ENCODE assay signal across 18 cellular contexts in the genomic region with DNA sequence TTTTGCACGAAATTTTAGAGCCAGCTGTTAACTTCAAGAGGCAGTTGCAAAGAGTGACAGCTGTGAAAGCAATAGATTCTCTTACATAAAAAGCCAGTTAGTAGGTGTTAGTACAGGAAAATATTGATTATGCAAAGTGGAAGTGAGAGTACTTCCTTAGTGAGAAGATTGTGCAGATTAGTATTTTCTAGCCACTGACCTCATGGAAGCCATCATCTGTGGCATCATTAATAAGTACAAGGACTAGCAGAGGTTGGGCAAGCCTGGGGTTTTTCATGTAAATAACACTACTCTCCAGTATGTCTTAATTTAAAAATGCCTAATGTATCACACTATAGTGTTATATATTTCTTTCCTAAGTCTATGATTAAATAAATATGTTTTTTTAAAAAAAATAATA.
DNase-seq lines count a peak whose midpoint lies in the region; ATAC-seq, FAIRE-seq and TF ChIP-seq lines count a peak whose summit lies in the region.
"Had no signal": no experiment of that assay in that cellular context is flagged by ENCODE, and none has a peak within 500 bp of the region (broad histone marks: within the 10 kb centered on the region; RNA-seq: fewer than 3 reads in every experiment).

No MANE protein-coding gene starts in this region.

- H3K9me3 ChIP-seq in pancreas = no peaks in the 10 kb centered on the region
- no peaks in the 10 kb centered on the region for H3K9me3 ChIP-seq in T-helper 17 cell (ENCODE audit: control insufficient read depth, low read length, poor library complexity, severe bottlenecking)
- H3K9me3 ChIP-seq: BLaER1 treated with 17β-estradiol and CSF1 and Interleukin-3, amounts not matched to agents 10 nM and 100 nM; SK-N-SH had no signal

- peak overlapping the region; percentile 70 to 84 (median 74) for H3K27ac ChIP-seq in pancreas
- H3K27ac ChIP-seq: BLaER1 treated with 17β-estradiol and CSF1 and Interleukin-3, amounts not matched to agents 10 nM and 100 nM had no signal

- no peaks in the 10 kb centered on the region for H3K4me1 Mint-ChIP-seq in T-helper 17 cell
- H3K4me1 Mint-ChIP-seq: CD4-positive, alpha-beta memory T cell had no signal

- intact Hi-C loops in pancreas (cut with DNase I) = no loop called here

- DNase-seq in DMS53 (lab: John Stamatoyannopoulos, UW) = peak; percentile 52
- no peak for DNase-seq in DMS53 treated with DMSO at 0.1 percent for 48 hours (lab: John Stamatoyannopoulos, UW; ENCODE audit: unreplicated experiment)
- peak; percentile 6 for DNase-seq in NCI-H82 (lab: John Stamatoyannopoulos, UW)
- DNase-seq in NCI-H82 treated with DMSO at 0.1 percent for 48 hours (lab: John Stamatoyannopoulos, UW; ENCODE audit: unreplicated experiment) = no peak
- DNase-seq in NCI-H69 (lab: John Stamatoyannopoulos, UW) = peak; percentile 40
- peak in 1 of 6 donors; percentile 20 for DNase-seq in pancreas
- no peak for DNase-seq in DMS79 (lab: John Stamatoyannopoulos, UW)
- DNase-seq in T-helper 17 cell = no peak
- DNase-seq: 8988T; CD4-positive, alpha-beta memory T cell; Karpas-422; NCI-H1048; NCI-H1436 treated with DMSO at 0.1 percent for 48 hours; NCI-H2029 treated with DMSO at 0.1 percent for 48 hours; Right ventricle myocardium superior; SK-N-SH had no signal

- TF ChIP-seq CTCF in pancreas (IDR thresholded peaks at IDR 0.05) = no peak

- no peak overlapping the region for H3K4me3 ChIP-seq in pancreas
- H3K4me3 ChIP-seq: BLaER1 treated with 17β-estradiol and CSF1 and Interleukin-3, amounts not matched to agents 10 nM and 100 nM had no signal

- H3K27me3 Mint-ChIP-seq in T-helper 17 cell = no peaks in the 10 kb centered on the region
- H3K27me3 Mint-ChIP-seq: CD4-positive, alpha-beta memory T cell had no signal

- WGBS in pancreas, 2 donors = 13 to 18% methylated on average over 1 of the region's 1 CpG

- H3K4me1 ChIP-seq in pancreas = peaks cover 9 to 47% (median 17%) of the 10 kb centered on the region in 3 donors

- no peak for FAIRE-seq in pancreas (lab: Jason Lieb, UNC)
- FAIRE-seq: H54 had no signal

- no peaks in the 10 kb centered on the region for H3K36me3 ChIP-seq in pancreas
- H3K36me3 ChIP-seq: BLaER1 treated with 17β-estradiol and CSF1 and Interleukin-3, amounts not matched to agents 10 nM and 100 nM had no signal

- peak; percentile 62 to 79 (median 73) for ATAC-seq in pancreas
- no peak for ATAC-seq in T-helper 17 cell

- no peaks in the 10 kb centered on the region for H3K27me3 ChIP-seq in pancreas
- H3K27me3 ChIP-seq: BLaER1 treated with 17β-estradiol and CSF1 and Interleukin-3, amounts not matched to agents 10 nM and 100 nM had no signal

- no peaks in the 10 kb centered on the region for H3K36me3 Mint-ChIP-seq in T-helper 17 cell (ENCODE audit: low read depth)
- H3K36me3 Mint-ChIP-seq: CD4-positive, alpha-beta memory T cell had no signal

- H3K27ac Mint-ChIP-seq in T-helper 17 cell = no peak overlapping the region
- H3K27ac Mint-ChIP-seq: CD4-positive, alpha-beta memory T cell had no signal

- H3K4me3 Mint-ChIP-seq in T-helper 17 cell = no peak overlapping the region
- H3K4me3 Mint-ChIP-seq: CD4-positive, alpha-beta memory T cell had no signal

Comparison
In these comparisons a context has a peak if more than half of its experiments do, and no peak if none do; other contexts are left out.
1. DNase-seq: peak in DMS53 (single experiment), NCI-H82 (single experiment) and NCI-H69 (single experiment); none in DMS53 treated with DMSO at 0.1 percent for 48 hours (single experiment), NCI-H82 treated with DMSO at 0.1 percent for 48 hours (single experiment), DMS79 (single experiment) and T-helper 17 cell (0 of 3).